In genomic region chr13:53782400-53783030, GRCh38 we compare ENCODE assay signal across 8 cellular contexts.
DNase-seq lines count a peak whose midpoint lies in the region; ATAC-seq and TF ChIP-seq lines count a peak whose summit lies in the region.

No MANE protein-coding gene starts in this region.

- H3K9me3 Mint-ChIP-seq in Caco-2 (ENCODE audit: unreplicated experiment), result no peaks in the 10 kb centered on the region
- H3K9me3 Mint-ChIP-seq in brain, result peaks cover 0 to 7% (median 3%) of the 10 kb centered on the region in 5 experiments

- H3K9me3 ChIP-seq in Caco-2 (no peaks in the 10 kb centered on the region), stomach (no peaks in the 10 kb centered on the region)

- no peak overlapping the region for H3K27ac ChIP-seq in stomach

- H3K27me3 Mint-ChIP-seq in Caco-2 (ENCODE audit: insufficient read depth, unreplicated experiment), result peaks cover 11% of the 10 kb centered on the region
- H3K27me3 Mint-ChIP-seq in brain, result peaks cover 6% of the 10 kb centered on the region

- H3K36me3 ChIP-seq in Caco-2 (ENCODE audit: control insufficient read depth, insufficient read depth, low read length) (no peaks in the 10 kb centered on the region), stomach (no peaks in the 10 kb centered on the region)

- H3K27ac Mint-ChIP-seq in Caco-2 (ENCODE audit: unreplicated experiment) (no peak overlapping the region), brain (peak overlapping the region; percentile 68 to 93 (median 84))

- POLR2A ChIA-PET in Caco-2 (lab: Charles Lee), result no interaction called here

- TF ChIP-seq POLR2A in stomach (IDR thresholded peaks at IDR 0.05), result no peak

- TF ChIP-seq CTCF in Caco-2 (IDR thresholded peaks at IDR 0.05; ENCODE audit: insufficient read depth in 1 of 2, low read depth in 1 of 2, low read length in 1 of 2, severe bottlenecking in 1 of 2, unreplicated experiment in 1 of 2) (peak; percentile 73 to 83), brain (conservative IDR thresholded peaks at IDR 0.05) (peak; percentile 81 to 86), stomach (IDR thresholded peaks at IDR 0.05) (peak in 5 of 7 experiments; percentile 50 to 76 (median 56))

- no peak for TF ChIP-seq EP300 in stomach (IDR thresholded peaks at IDR 0.05)

- H3K4me1 Mint-ChIP-seq in Caco-2 (ENCODE audit: low read depth, unreplicated experiment), result no peaks in the 10 kb centered on the region
- H3K4me1 Mint-ChIP-seq in brain, result peaks cover 40% of the 10 kb centered on the region

- ATAC-seq in GM19351 (IDR thresholded peaks at IDR 0.05; ENCODE audit: unreplicated experiment) (peak; percentile 79), GM18873 (IDR thresholded peaks at IDR 0.05; ENCODE audit: low FRiP score, unreplicated experiment) (no peak)

- H3K4me3 Mint-ChIP-seq in Caco-2 (ENCODE audit: unreplicated experiment), result no peak overlapping the region
- H3K4me3 Mint-ChIP-seq in brain, result peak overlapping the region; percentile 71 to 77 (median 72)

- CTCF ChIA-PET in Caco-2 (lab: Charles Lee), result interaction anchor here (0.7 to 1.8 kb wide), 5 partner anchors 263 to 1463 kb away, joined by 3 to 32 read pairs (median 6); no protein-coding TSS in a partner anchor

- H3K4me1 ChIP-seq in Caco-2 (no peaks in the 10 kb centered on the region), stomach (peaks cover 0 to 16% (median 6%) of the 10 kb centered on the region in 4 donors)

- BruUV-seq in Caco-2 (replicated peaks; lab: Mats Ljungman, UMichigan), result no TSS peak

- H3K36me3 Mint-ChIP-seq in Caco-2 (ENCODE audit: insufficient read depth, unreplicated experiment) (no peaks in the 10 kb centered on the region), brain (no peaks in the 10 kb centered on the region)

- DNase-seq in Caco-2, result peak in 1 of 2 experiments; percentile 52
- DNase-seq in HPDE6-E6E7 (ENCODE audit: extremely low spot score), result peak; percentile 3
- peak; percentile 90 for DNase-seq in NCI-H526 treated with DMSO at 0.1 percent for 48 hours (lab: John Stamatoyannopoulos, UW)
- DNase-seq in iPS-NIHi11 (ENCODE audit: low spot score), result peak; percentile 59
- peak; percentile 32 for DNase-seq in stomach

- no peaks in the 10 kb centered on the region; the same call in 1 of the 2 replicates for H3K27me3 ChIP-seq in Caco-2 (replicated peaks; ENCODE audit: control insufficient read depth, insufficient read depth, low read length)
- H3K27me3 ChIP-seq in stomach, result no peaks in the 10 kb centered on the region

- WGBS in stomach, 5 donors, result 1 to 3% (median 3%) methylated on average over 10 of the region's 10 CpGs

- intact Hi-C loops in Caco-2 (cut with micrococcal nuclease; ENCODE audit: unreplicated experiment), result loop anchor here (1.0 to 10.0 kb wide), 4 partner anchors 415 to 754 kb away; no protein-coding TSS in a partner anchor
- intact Hi-C loops in stomach (cut with DNase I; ENCODE audit: low total_unique reads), result no loop called here

- H3K4me3 ChIP-seq in Caco-2 (ENCODE audit: low read depth, low read length) (no peak overlapping the region), stomach (peak overlapping the region in 3 of 4 donors; percentile 24 to 27 (median 27))
